Comparison of ENCODE assay signal across 8 cellular contexts in genomic region chr5:17203329-17204132, GRCh38. TPM values are rescaled to one million over a fixed set of nuclear protein-coding genes. Genes with fewer than 3 reads are reported as not detected.
DNase-seq lines count a peak whose midpoint lies in the region; ATAC-seq and TF ChIP-seq lines count a peak whose summit lies in the region.

No MANE protein-coding gene starts in this region.

- peaks cover 9% of the 10 kb centered on the region for H3K27me3 Mint-ChIP-seq in activated T-cell treated with anti-CD3 and anti-CD28 coated beads, Interleukin-2, amount 50 U/mL, for 4 hours (ENCODE audit: low read depth)

- ATAC-seq in GM18868 (IDR thresholded peaks at IDR 0.05; ENCODE audit: unreplicated experiment) (peak; percentile 92), HG03342 (IDR thresholded peaks at IDR 0.05; ENCODE audit: unreplicated experiment) (peak; percentile 86), right cardiac atrium (peak; percentile 75 to 80)
- ATAC-seq in stimulated activated effector memory CD8-positive, alpha-beta T cell treated with anti-CD3 and anti-CD28 coated beads, Interleukin-12 subunit alpha, Interleukin-12 subunit beta, amount 100 ng/mL, for 72 hours: peak; percentile 34
- ATAC-seq in activated T-cell treated with anti-CD3 and anti-CD28 coated beads, Interleukin-2, amount 50 U/mL, for 4 hours: no peak

- H3K4me3 ChIP-seq in adrenal gland: no peak overlapping the region
- no peak overlapping the region for H3K4me3 ChIP-seq in right cardiac atrium (ENCODE audit: low read length)

- no peaks in the 10 kb centered on the region for H3K36me3 ChIP-seq in adrenal gland (replicated peaks in 1 of 2)

- H3K36me3 Mint-ChIP-seq in stimulated activated effector memory CD8-positive, alpha-beta T cell treated with anti-CD3 and anti-CD28 coated beads, Interleukin-12 subunit alpha, Interleukin-12 subunit beta, amount 100 ng/mL, for 72 hours: no peaks in the 10 kb centered on the region
- H3K36me3 Mint-ChIP-seq in activated T-cell treated with anti-CD3 and anti-CD28 coated beads, Interleukin-2, amount 50 U/mL, for 4 hours (ENCODE audit: insufficient read depth): no peaks in the 10 kb centered on the region

- no peaks in the 10 kb centered on the region for H3K4me1 Mint-ChIP-seq in stimulated activated effector memory CD8-positive, alpha-beta T cell treated with anti-CD3 and anti-CD28 coated beads, Interleukin-12 subunit alpha, Interleukin-12 subunit beta, amount 100 ng/mL, for 72 hours
- no peaks in the 10 kb centered on the region for H3K4me1 Mint-ChIP-seq in activated T-cell treated with anti-CD3 and anti-CD28 coated beads, Interleukin-2, amount 50 U/mL, for 4 hours (ENCODE audit: low read depth)

- TF ChIP-seq CTCF in adrenal gland (IDR thresholded peaks at IDR 0.05): peak; percentile 22 to 71 (median 61)

- TF ChIP-seq POLR2A in adrenal gland (IDR thresholded peaks at IDR 0.05): no peak

- H3K4me3 Mint-ChIP-seq in stimulated activated effector memory CD8-positive, alpha-beta T cell treated with anti-CD3 and anti-CD28 coated beads, Interleukin-12 subunit alpha, Interleukin-12 subunit beta, amount 100 ng/mL, for 72 hours: no peak overlapping the region
- no peak overlapping the region for H3K4me3 Mint-ChIP-seq in activated T-cell treated with anti-CD3 and anti-CD28 coated beads, Interleukin-2, amount 50 U/mL, for 4 hours

- H3K27ac ChIP-seq in adrenal gland: no peak overlapping the region
- H3K27ac ChIP-seq in right cardiac atrium (ENCODE audit: low read length): no peak overlapping the region

- peak; percentile 77 for DNase-seq in Ammon's horn (ENCODE audit: low spot score)
- DNase-seq in NCI-H345 (lab: John Stamatoyannopoulos, UW): peak; percentile 57
- DNase-seq in adrenal gland: peak in 4 of 7 donors; percentile 20 to 64 (median 33)
- DNase-seq in right cardiac atrium: peak in 1 of 3 donors; percentile 43
- no peak for DNase-seq in stimulated activated effector memory CD8-positive, alpha-beta T cell treated with anti-CD3 and anti-CD28 coated beads, Interleukin-12 subunit alpha, Interleukin-12 subunit beta, amount 100 ng/mL, for 72 hours (ENCODE audit: low spot score in 2 of 2)
- no peak for DNase-seq in activated T-cell treated with anti-CD3 and anti-CD28 coated beads, Interleukin-2, amount 50 U/mL, for 4 hours

- peaks cover 6% of the 10 kb centered on the region for H3K27me3 ChIP-seq in adrenal gland
- peaks cover 3% of the 10 kb centered on the region for H3K27me3 ChIP-seq in right cardiac atrium (ENCODE audit: control insufficient read depth, insufficient read depth)

- no peaks in the 10 kb centered on the region for H3K4me1 ChIP-seq in adrenal gland (replicated peaks in 1 of 2)
- H3K4me1 ChIP-seq in right cardiac atrium (ENCODE audit: control insufficient read depth, insufficient read depth, low read length): no peaks in the 10 kb centered on the region

- H3K27ac Mint-ChIP-seq in stimulated activated effector memory CD8-positive, alpha-beta T cell treated with anti-CD3 and anti-CD28 coated beads, Interleukin-12 subunit alpha, Interleukin-12 subunit beta, amount 100 ng/mL, for 72 hours: no peak overlapping the region

- 31 to 37% (median 33%) methylated on average over 10 of the region's 10 CpGs for WGBS in adrenal gland, 4 donors
- WGBS in right cardiac atrium: 29% methylated on average over 10 of the region's 10 CpGs

- intact Hi-C loops in adrenal gland (cut with DNase I) (loop anchor here in 1 of 2 donors (5.0 kb wide), 1 partner anchor 416 kb away; no protein-coding TSS in a partner anchor), right cardiac atrium (cut with DNase I) (loop anchor here in 2 of 4 donors (5.0 to 10.0 kb wide), 2 partner anchors 416 to 719 kb away; no protein-coding TSS in a partner anchor)

- H3K9me3 ChIP-seq in adrenal gland (replicated peaks in 1 of 3) (no peaks in the 10 kb centered on the region), right cardiac atrium (ENCODE audit: control insufficient read depth, low read length) (no peaks in the 10 kb centered on the region)

- H3K9me3 Mint-ChIP-seq in stimulated activated effector memory CD8-positive, alpha-beta T cell treated with anti-CD3 and anti-CD28 coated beads, Interleukin-12 subunit alpha, Interleukin-12 subunit beta, amount 100 ng/mL, for 72 hours: peaks cover under 1% of the 10 kb centered on the region
- H3K9me3 Mint-ChIP-seq in activated T-cell treated with anti-CD3 and anti-CD28 coated beads, Interleukin-2, amount 50 U/mL, for 4 hours: peaks cover under 1% of the 10 kb centered on the region

RNA-seq across cellular contexts. Expression of gene BASP1, which starts 13.9 kb away (rescaled TPM):
- 10 to 100 TPM in 5 of 8 donors, 1 to 10 TPM in 3; 7.0 to 24.9 (median 11.7) TPM for total RNA-seq in adrenal gland
- polyA plus RNA-seq in adrenal gland: 10 to 100 TPM in 2 of 3 donors, 1 to 10 TPM in 1; 9.3 to 13.5 (median 13.0) TPM
- 10 to 100 TPM in 1 of 4 donors, 1 to 10 TPM in 3; 3.8 to 12.0 (median 8.8) TPM for total RNA-seq in right cardiac atrium
- polyA plus RNA-seq in right cardiac atrium: 4.8 TPM
- 10 to 100 TPM in 1 of 3 donors, 1 to 10 TPM in 2; 4.3 to 12.3 (median 4.7) TPM for total RNA-seq in activated T-cell treated with anti-CD3 and anti-CD28 coated beads, Interleukin-2, amount 50 U/mL, for 4 hours

Comparison
In these comparisons a context has a peak if more than half of its experiments do, and no peak if none do; other contexts are left out.
1. DNase-seq: peak in Ammon's horn (single experiment), NCI-H345 (single experiment) and adrenal gland (4 of 7); none in stimulated activated effector memory CD8-positive, alpha-beta T cell treated with anti-CD3 and anti-CD28 coated beads, Interleukin-12 subunit alpha, Interleukin-12 subunit beta, amount 100 ng/mL, for 72 hours (0 of 2) and activated T-cell treated with anti-CD3 and anti-CD28 coated beads, Interleukin-2, amount 50 U/mL, for 4 hours (single experiment).
2. ATAC-seq: peak in GM18868 (single experiment), HG03342 (single experiment), right cardiac atrium (2 of 2) and stimulated activated effector memory CD8-positive, alpha-beta T cell treated with anti-CD3 and anti-CD28 coated beads, Interleukin-12 subunit alpha, Interleukin-12 subunit beta, amount 100 ng/mL, for 72 hours (single experiment); none in activated T-cell treated with anti-CD3 and anti-CD28 coated beads, Interleukin-2, amount 50 U/mL, for 4 hours (0 of 2).